9 cellular contexts compared by ENCODE assay signal in the genomic region with DNA sequence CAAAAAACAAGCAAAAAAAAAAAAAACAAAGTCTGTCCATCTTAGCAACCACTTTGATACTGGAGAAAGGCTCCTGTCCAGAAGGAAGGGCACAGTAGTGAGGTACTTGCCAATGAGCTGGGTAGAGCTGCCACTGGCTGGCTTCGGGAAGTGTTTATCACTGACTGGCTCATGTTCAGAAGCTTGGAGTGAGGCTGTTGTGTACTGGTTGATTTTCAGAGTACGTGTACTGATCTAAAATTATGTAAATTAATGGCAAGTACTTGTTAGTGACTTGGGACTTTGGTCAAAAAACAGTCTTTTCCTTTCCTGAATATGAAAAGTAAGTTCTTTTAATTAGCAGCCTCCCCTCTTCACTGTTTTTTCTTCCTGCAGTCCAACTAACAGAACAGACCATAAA. TPM values are rescaled to one million over a fixed set of nuclear protein-coding genes. Genes with fewer than 3 reads are reported as not detected.
A peak's percentile ranks its signal among the peaks of the same experiment; 100 is the strongest.
DNase-seq lines count a peak whose midpoint lies in the region; ATAC-seq, FAIRE-seq and TF ChIP-seq lines count a peak whose summit lies in the region.
"Had no signal": no experiment of that assay in that cellular context is flagged by ENCODE, and none has a peak within 500 bp of the region (broad histone marks: within the 10 kb centered on the region; RNA-seq: fewer than 3 reads in every experiment).

No MANE protein-coding gene starts in this region.

- no peak overlapping the region for H3K9ac ChIP-seq in rectal smooth muscle tissue (ENCODE audit: low read length)

- peak overlapping the region; percentile 79; the same call in 1 of the 2 replicates for H3K4me2 ChIP-seq in OCI-LY7 (ENCODE audit: low read length)

- no TSS peak for BruUV-seq in OCI-LY7 (replicated peaks; lab: Mats Ljungman, UMichigan)

- peaks cover 5% of the 10 kb centered on the region for H3K4me1 ChIP-seq in OCI-LY7 (ENCODE audit: insufficient read depth, low read length, poor library complexity, severe bottlenecking)
- peaks cover 17 to 34% (median 22%) of the 10 kb centered on the region in 4 donors for H3K4me1 ChIP-seq in esophagus muscularis mucosa
- peaks cover 5% of the 10 kb centered on the region for H3K4me1 ChIP-seq in rectal smooth muscle tissue (ENCODE audit: control insufficient read depth, insufficient read depth, low read length)

- CTCF ChIA-PET in OCI-LY7 (lab: Charles Lee; ENCODE audit: unreplicated experiment): interaction anchor here (0.5 kb wide), 1 partner anchor 973 kb away, joined by 3 read pairs; no protein-coding TSS in a partner anchor

- in situ Hi-C loops in G401 (cut with HindIII; ENCODE audit: low sequenced_read_pairs): no loop called here

- intact Hi-C loops in OCI-LY7 (cut with micrococcal nuclease; ENCODE audit: unreplicated experiment): loop anchor here (1.0 to 10.0 kb wide), 2 partner anchors 70 to 191 kb away; no protein-coding TSS in a partner anchor
- intact Hi-C loops in esophagus muscularis mucosa (cut with DNase I): loop anchor here (5.0 kb wide), 2 partner anchors 46 to 66 kb away; a partner anchor contains a TSS

- ATAC-seq in HG02852 (IDR thresholded peaks at IDR 0.05; ENCODE audit: unreplicated experiment) (no peak), GM21737 (IDR thresholded peaks at IDR 0.05; ENCODE audit: unreplicated experiment) (no peak)

- peak overlapping the region; percentile 89 for H2AFZ ChIP-seq in OCI-LY7 (ENCODE audit: low read length)

- H3K27ac ChIP-seq in OCI-LY7 (ENCODE audit: low read depth, low read length, poor library complexity, severe bottlenecking) (no peak overlapping the region), esophagus muscularis mucosa (replicated peaks in 1 of 4) (peak overlapping the region; percentile 82 to 92 (median 90)), rectal smooth muscle tissue (ENCODE audit: low read depth, low read length) (peak overlapping the region; percentile 90)

- H3K36me3 ChIP-seq in OCI-LY7 (ENCODE audit: insufficient read depth, low read length) (no peaks in the 10 kb centered on the region), esophagus muscularis mucosa (peaks cover 5 to 28% (median 15%) of the 10 kb centered on the region in 4 donors), rectal smooth muscle tissue (ENCODE audit: control insufficient read depth, insufficient read depth, low read length) (peaks cover 5% of the 10 kb centered on the region)

- H3K27me3 ChIP-seq in esophagus muscularis mucosa (no peaks in the 10 kb centered on the region), rectal smooth muscle tissue (ENCODE audit: control insufficient read depth, insufficient read depth, low read length) (no peaks in the 10 kb centered on the region)

- no peak for TF ChIP-seq EP300 in esophagus muscularis mucosa (IDR thresholded peaks at IDR 0.05)

- FAIRE-seq in urothelium cell line (lab: Jason Lieb, UNC): no peak
- FAIRE-seq: islet of Langerhans had no signal

- no peak for TF ChIP-seq POLR2A in esophagus muscularis mucosa (IDR thresholded peaks at IDR 0.05; ENCODE audit: low read depth)

- H3K9me3 ChIP-seq in OCI-LY7 (ENCODE audit: low read length): no peaks in the 10 kb centered on the region
- no peaks in the 10 kb centered on the region for H3K9me3 ChIP-seq in esophagus muscularis mucosa

- H3K4me3 ChIP-seq in OCI-LY7 (ENCODE audit: low read depth, low read length, poor library complexity, severe bottlenecking): no peak overlapping the region
- no peak overlapping the region for H3K4me3 ChIP-seq in esophagus muscularis mucosa
- H3K4me3 ChIP-seq in rectal smooth muscle tissue (ENCODE audit: low read length): no peak overlapping the region

- H4K20me1 ChIP-seq in OCI-LY7 (ENCODE audit: insufficient read depth, low read length): no peaks in the 10 kb centered on the region

- no peak for TF ChIP-seq CTCF in OCI-LY7 (conservative IDR thresholded peaks at IDR 0.05; ENCODE audit: low read length)
- TF ChIP-seq CTCF in esophagus muscularis mucosa (IDR thresholded peaks at IDR 0.05): no peak

- H3K9me2 ChIP-seq in OCI-LY7 (ENCODE audit: insufficient read depth, low read length): no peaks in the 10 kb centered on the region

- WGBS in esophagus muscularis mucosa: 61% methylated on average over 2 of the region's 2 CpGs

- DNase-seq in G401 (ENCODE audit: low spot score) (peak; percentile 50), OCI-LY7 (ENCODE audit: low spot score) (no peak), esophagus muscularis mucosa (ENCODE audit: extremely low spot score) (no peak), NCI-H2171 treated with DMSO at 0.1 percent for 48 hours (lab: John Stamatoyannopoulos, UW) (no peak), urothelium cell line (ENCODE audit: low spot score) (no peak)

- no peaks in the 10 kb centered on the region for H3K79me2 ChIP-seq in OCI-LY7 (ENCODE audit: insufficient read depth, low read depth, low read length)

- POLR2A ChIA-PET in OCI-LY7 (lab: Charles Lee): interaction anchor here (0.6 to 2.0 kb wide), 11 partner anchors 9 to 1266 kb away, joined by 3 to 7 read pairs (median 3); a partner anchor contains a TSS

RNA-seq across cellular contexts. Expression of a gene that starts 1.0 kb away (rescaled TPM):
- 17.8 and 17.9 TPM in 2 replicates for total RNA-seq in G401 (2014; rRNA removed; shearing (Covaris generic))
- 4.8 and 5.0 TPM in 2 replicates for total RNA-seq in OCI-LY7 (2014; rRNA removed; shearing (Covaris generic))
- total RNA-seq in OCI-LY7 (2022) (19.6 and 22.0 TPM in 2 replicates), esophagus muscularis mucosa (10 to 100 TPM; 12.9 to 22.8 (median 16.8) TPM)

RNA-seq across cellular contexts. Expression of a gene that starts 17.9 kb away (rescaled TPM):
- 5.4 and 10.0 TPM in 2 replicates for total RNA-seq in G401 (2014; rRNA removed; shearing (Covaris generic))
- total RNA-seq in OCI-LY7 (2014; rRNA removed; shearing (Covaris generic)): not detected in 2 replicates
- 0.27 and 0.65 TPM in 2 replicates for total RNA-seq in OCI-LY7 (2022)
- total RNA-seq in esophagus muscularis mucosa: 1 to 10 TPM; 2.2 to 6.5 (median 2.5) TPM

RNA-seq across cellular contexts. Expression of a gene that starts 46.9 kb away (rescaled TPM):
- total RNA-seq in G401 (2014; rRNA removed; shearing (Covaris generic)): 5.4 and 7.8 TPM in 2 replicates
- total RNA-seq in OCI-LY7 (2014; rRNA removed; shearing (Covaris generic)): 0.10 and 0.16 TPM in 2 replicates
- total RNA-seq in OCI-LY7 (2022): 0.80 and 1.3 TPM in 2 replicates
- 1 to 10 TPM; 2.8 to 5.4 (median 3.5) TPM for total RNA-seq in esophagus muscularis mucosa
